8 cellular contexts compared by ENCODE assay signal in the genomic region with DNA sequence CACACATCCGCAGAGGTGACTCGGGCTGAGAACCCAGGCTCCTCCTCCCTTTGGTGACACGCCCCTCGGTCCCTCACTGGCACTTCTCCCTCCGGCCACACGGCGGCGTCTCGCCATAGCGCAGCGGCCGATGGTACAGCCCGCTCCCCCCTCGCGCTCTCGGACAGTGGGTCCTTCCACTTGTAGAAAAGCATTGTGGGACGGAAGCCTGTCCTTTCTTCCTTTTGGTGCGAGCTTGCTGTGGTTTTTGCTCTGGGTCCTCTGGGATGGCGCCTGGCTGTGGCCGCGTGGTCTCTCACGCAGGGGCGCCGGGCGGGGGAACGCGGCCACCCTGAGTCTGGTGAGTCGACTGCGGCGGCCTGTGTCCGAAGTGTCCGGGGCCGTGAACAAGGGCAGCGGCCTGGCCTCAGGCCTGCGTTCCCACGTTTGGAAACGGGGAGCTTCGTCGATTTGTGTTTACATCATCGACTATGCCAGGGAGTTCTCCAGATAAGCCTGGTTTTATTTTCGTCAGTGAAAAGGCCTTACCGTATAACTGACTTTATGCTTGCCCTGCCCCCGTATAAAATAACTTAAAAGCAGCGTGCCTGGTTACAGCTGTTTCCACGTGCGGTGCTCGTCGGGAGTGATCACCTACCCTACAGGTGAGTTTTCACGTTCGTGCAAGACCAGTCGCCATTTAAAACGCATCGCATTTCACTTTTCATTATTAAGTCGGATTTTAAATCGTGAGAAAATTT.
DNase-seq lines count a peak whose midpoint lies in the region; ATAC-seq and TF ChIP-seq lines count a peak whose summit lies in the region.

No MANE protein-coding gene starts in this region.

- H3K4me1 Mint-ChIP-seq in activated T-cell treated with anti-CD3 and anti-CD28 coated beads, Interleukin-2, amount 50 U/mL, for 72 hours (ENCODE audit: low read depth) = peaks cover 28% of the 10 kb centered on the region
- H3K4me1 Mint-ChIP-seq in naive thymus-derived CD4-positive, alpha-beta T cell = peaks cover 18 to 41% (median 31%) of the 10 kb centered on the region in 7 donors
- peaks cover 39% of the 10 kb centered on the region for H3K4me1 Mint-ChIP-seq in stimulated activated memory B cell treated with anti-CD40 and anti-IgM and Interleukin-4, amounts not matched to agents 10 μg/mL and 1 μg/mL and 100 μg/mL, for 72 hours

- POLR2A ChIA-PET in Panc1 (lab: Charles Lee) = interaction anchor here (0.7 kb wide), 1 partner anchor 260 kb away, joined by 3 read pairs; no protein-coding TSS in a partner anchor
- POLR2A ChIA-PET in naive thymus-derived CD4-positive, alpha-beta T cell (lab: Charles Lee) = interaction anchor here (0.6 to 1.4 kb wide), 6 partner anchors 9 to 816 kb away, joined by 3 to 5 read pairs (median 4); a partner anchor contains a TSS

- BruUV-seq in Panc1 (replicated peaks; lab: Mats Ljungman, UMichigan) = TSS peak; percentile 90

- H3K36me3 ChIP-seq in Panc1 (ENCODE audit: control insufficient read depth, insufficient read depth, low read length) (peaks cover 32% of the 10 kb centered on the region), esophagus squamous epithelium (peaks cover 0 to 38% (median 3%) of the 10 kb centered on the region in 3 donors)
- H3K36me3 ChIP-seq in naive thymus-derived CD4-positive, alpha-beta T cell (ENCODE audit: control insufficient read depth in 2 of 3, insufficient read depth in 3 of 3, low read length in 3 of 3) = peaks cover 8 to 34% (median 19%) of the 10 kb centered on the region in 3 experiments

- intact Hi-C loops in Panc1 (cut with micrococcal nuclease; ENCODE audit: unreplicated experiment) (no loop called here), esophagus squamous epithelium (cut with DNase I) (no loop called here)
- intact Hi-C loops in naive thymus-derived CD4-positive, alpha-beta T cell (cut with micrococcal nuclease) = loop anchor here (1.0 to 10.0 kb wide), 20 partner anchors 25 to 1435 kb away; a partner anchor contains a TSS

- no peaks in the 10 kb centered on the region for H3K27me3 Mint-ChIP-seq in activated T-cell treated with anti-CD3 and anti-CD28 coated beads, Interleukin-2, amount 50 U/mL, for 72 hours (ENCODE audit: low read depth)
- no peaks in the 10 kb centered on the region for H3K27me3 Mint-ChIP-seq in naive thymus-derived CD4-positive, alpha-beta T cell
- no peaks in the 10 kb centered on the region for H3K27me3 Mint-ChIP-seq in stimulated activated memory B cell treated with anti-CD40 and anti-IgM and Interleukin-4, amounts not matched to agents 10 μg/mL and 1 μg/mL and 100 μg/mL, for 72 hours

- DNase-seq in EH (ENCODE audit: low read depth) = peak; percentile 86
- DNase-seq in KG1 (lab: John Stamatoyannopoulos, UW) = peak; percentile 42
- DNase-seq in Panc1 (ENCODE audit: low read depth, low spot score) = peak; percentile 80
- peak; percentile 90 to 96 for DNase-seq in activated T-cell treated with anti-CD3 and anti-CD28 coated beads, Interleukin-2, amount 50 U/mL, for 72 hours
- DNase-seq in esophagus squamous epithelium (lab: John Stamatoyannopoulos, UW) = peak; percentile 66
- DNase-seq in naive thymus-derived CD4-positive, alpha-beta T cell = peak; percentile 85 to 96 (median 91)

- H3K4me3 ChIP-seq in Panc1 (ENCODE audit: low read depth in 2 of 2, low read length in 2 of 2) (peak overlapping the region; percentile 86 to 98), esophagus squamous epithelium (peak overlapping the region; percentile 75 to 97 (median 96))
- peak overlapping the region; percentile 73 for H3K4me3 ChIP-seq in naive thymus-derived CD4-positive, alpha-beta T cell (ENCODE audit: low read length)

- H3K4me1 ChIP-seq in Panc1 (ENCODE audit: control insufficient read depth, insufficient read depth, low read length) = peaks cover 18% of the 10 kb centered on the region
- peaks cover 12 to 32% (median 17%) of the 10 kb centered on the region in 3 donors for H3K4me1 ChIP-seq in esophagus squamous epithelium
- peaks cover 10 to 16% of the 10 kb centered on the region in 2 donors for H3K4me1 ChIP-seq in naive thymus-derived CD4-positive, alpha-beta T cell (ENCODE audit: control insufficient read depth in 2 of 2, insufficient read depth in 2 of 2, low read length in 2 of 2)

- 0 to 1% methylated on average over 16 to 27 of the region's 55 CpGs for WGBS in esophagus squamous epithelium, 2 donors

- H3K4me3 Mint-ChIP-seq in activated T-cell treated with anti-CD3 and anti-CD28 coated beads, Interleukin-2, amount 50 U/mL, for 72 hours = peak overlapping the region; percentile 92 to 93
- H3K4me3 Mint-ChIP-seq in naive thymus-derived CD4-positive, alpha-beta T cell = peak overlapping the region; percentile 81 to 96 (median 94)
- peak overlapping the region; percentile 93 for H3K4me3 Mint-ChIP-seq in stimulated activated memory B cell treated with anti-CD40 and anti-IgM and Interleukin-4, amounts not matched to agents 10 μg/mL and 1 μg/mL and 100 μg/mL, for 72 hours

- peaks cover 0 to 4% of the 10 kb centered on the region in 2 donors for H3K9me3 Mint-ChIP-seq in activated T-cell treated with anti-CD3 and anti-CD28 coated beads, Interleukin-2, amount 50 U/mL, for 72 hours
- peaks cover 0 to 2% (median 0%) of the 10 kb centered on the region in 11 donors for H3K9me3 Mint-ChIP-seq in naive thymus-derived CD4-positive, alpha-beta T cell
- H3K9me3 Mint-ChIP-seq in stimulated activated memory B cell treated with anti-CD40 and anti-IgM and Interleukin-4, amounts not matched to agents 10 μg/mL and 1 μg/mL and 100 μg/mL, for 72 hours = peaks cover 3% of the 10 kb centered on the region

- peak overlapping the region; percentile 97 for H3K27ac ChIP-seq in Panc1 (ENCODE audit: low read length)
- peak overlapping the region; percentile 83 to 91 (median 86) for H3K27ac ChIP-seq in esophagus squamous epithelium
- peak overlapping the region; percentile 80 for H3K27ac ChIP-seq in naive thymus-derived CD4-positive, alpha-beta T cell (ENCODE audit: low read depth, low read length)

- no peaks in the 10 kb centered on the region for H3K9me3 ChIP-seq in Panc1 (ENCODE audit: control insufficient read depth, insufficient read depth, low read depth, low read length)
- no peaks in the 10 kb centered on the region for H3K9me3 ChIP-seq in esophagus squamous epithelium
- H3K9me3 ChIP-seq in naive thymus-derived CD4-positive, alpha-beta T cell (ENCODE audit: control insufficient read depth in 2 of 3, low read length in 3 of 3) = no peaks in the 10 kb centered on the region

- in situ Hi-C loops in Panc1 (cut with HindIII; ENCODE audit: low pct_unique_long_range_greater_than_20kb, low sequenced_read_pairs) = no loop called here

- peak in 2 of 4 donors; percentile 83 to 86 for TF ChIP-seq POLR2A in esophagus squamous epithelium (IDR thresholded peaks at IDR 0.05)

- CTCF ChIA-PET in Panc1 (lab: Charles Lee) = no interaction called here
- CTCF ChIA-PET in naive thymus-derived CD4-positive, alpha-beta T cell (lab: Charles Lee) = interaction anchor here (0.6 to 3.1 kb wide), 3 partner anchors 14 to 1445 kb away, joined by 3 to 18 read pairs (median 4); no protein-coding TSS in a partner anchor

- peaks cover 11 to 19% of the 10 kb centered on the region in 2 donors for H3K36me3 Mint-ChIP-seq in activated T-cell treated with anti-CD3 and anti-CD28 coated beads, Interleukin-2, amount 50 U/mL, for 72 hours (ENCODE audit: insufficient read depth in 2 of 2)
- H3K36me3 Mint-ChIP-seq in naive thymus-derived CD4-positive, alpha-beta T cell = peaks cover 10 to 20% (median 10%) of the 10 kb centered on the region in 5 donors
- H3K36me3 Mint-ChIP-seq in stimulated activated memory B cell treated with anti-CD40 and anti-IgM and Interleukin-4, amounts not matched to agents 10 μg/mL and 1 μg/mL and 100 μg/mL, for 72 hours = peaks cover 22% of the 10 kb centered on the region

- ATAC-seq in GM21737 (IDR thresholded peaks at IDR 0.05; ENCODE audit: unreplicated experiment) (peak; percentile 98), Panc1 (peak; percentile 97)
- ATAC-seq in activated T-cell treated with anti-CD3 and anti-CD28 coated beads, Interleukin-2, amount 50 U/mL, for 72 hours (replicated peaks in 1 of 2) = peak; percentile 91 to 95
- peak; percentile 100 for ATAC-seq in naive thymus-derived CD4-positive, alpha-beta T cell
- ATAC-seq in stimulated activated memory B cell treated with anti-CD40 and anti-IgM and Interleukin-4, amounts not matched to agents 10 μg/mL and 1 μg/mL and 100 μg/mL, for 72 hours = peak; percentile 98

- TF ChIP-seq CTCF in Panc1 (IDR thresholded peaks at IDR 0.05) = peak; percentile 95
- peak; percentile 91 to 99 (median 96) for TF ChIP-seq CTCF in esophagus squamous epithelium (IDR thresholded peaks at IDR 0.05)

- H3K27ac Mint-ChIP-seq in activated T-cell treated with anti-CD3 and anti-CD28 coated beads, Interleukin-2, amount 50 U/mL, for 72 hours = peak overlapping the region; percentile 89
- H3K27ac Mint-ChIP-seq in naive thymus-derived CD4-positive, alpha-beta T cell = peak overlapping the region; percentile 60 to 95 (median 89)
- peak overlapping the region; percentile 83 for H3K27ac Mint-ChIP-seq in stimulated activated memory B cell treated with anti-CD40 and anti-IgM and Interleukin-4, amounts not matched to agents 10 μg/mL and 1 μg/mL and 100 μg/mL, for 72 hours

- peaks cover 2% of the 10 kb centered on the region; the same call in 1 of the 2 replicates for H3K27me3 ChIP-seq in Panc1 (ENCODE audit: control insufficient read depth, insufficient read depth, low read length)
- no peaks in the 10 kb centered on the region for H3K27me3 ChIP-seq in esophagus squamous epithelium
- H3K27me3 ChIP-seq in naive thymus-derived CD4-positive, alpha-beta T cell (ENCODE audit: control insufficient read depth in 2 of 2, insufficient read depth in 2 of 2, low read length in 2 of 2) = no peaks in the 10 kb centered on the region

Comparison
In these comparisons a context has a peak if more than half of its experiments do, and no peak if none do; other contexts are left out.
1. Peak in every context shown above with its lines: DNase-seq, ATAC-seq, H3K4me3 ChIP-seq and H3K27ac ChIP-seq.
2. DNase-seq: peak in every context shown above with its lines; median percentile 93 in activated T-cell treated with anti-CD3 and anti-CD28 coated beads, Interleukin-2, amount 50 U/mL, for 72 hours; 91 in naive thymus-derived CD4-positive, alpha-beta T cell; 86 in EH; 80 in Panc1; 66 in esophagus squamous epithelium; 42 in KG1.
3. intact Hi-C loops: an anchor here in naive thymus-derived CD4-positive, alpha-beta T cell (1.0 to 10.0 kb wide); none called in Panc1 and esophagus squamous epithelium.